22 cellular contexts compared by ENCODE assay signal in genomic region chr15:41629436-41629835, GRCh38. TPM values are rescaled to one million over a fixed set of nuclear protein-coding genes. Genes with fewer than 3 reads are reported as not detected.
A peak's percentile ranks its signal among the peaks of the same experiment; 100 is the strongest.
DNase-seq lines count a peak whose midpoint lies in the region; ATAC-seq, FAIRE-seq and TF ChIP-seq lines count a peak whose summit lies in the region.
"Had no signal": no experiment of that assay in that cellular context is flagged by ENCODE, and none has a peak within 500 bp of the region (broad histone marks: within the 10 kb centered on the region; RNA-seq: fewer than 3 reads in every experiment).

No MANE protein-coding gene starts in this region.

- no peaks in the 10 kb centered on the region for H3K9me3 ChIP-seq in Loucy (ENCODE audit: insufficient read depth, low read depth, low read length)
- H3K9me3 ChIP-seq in K562 (replicated peaks; ENCODE audit: control insufficient read depth, insufficient read depth, low read depth, low read length): no peaks in the 10 kb centered on the region
- no peaks in the 10 kb centered on the region for H3K9me3 ChIP-seq in neural progenitor cell (ENCODE audit: low read depth)
- H3K9me3 ChIP-seq: BLaER1 had no signal

- H3K79me2 ChIP-seq in Loucy (ENCODE audit: insufficient read depth, low read length): peaks cover 91% of the 10 kb centered on the region
- H3K79me2 ChIP-seq in K562 (ENCODE audit: control insufficient read depth, insufficient read depth, low read length): no peaks in the 10 kb centered on the region
- peaks cover 12% of the 10 kb centered on the region for H3K79me2 ChIP-seq in neural progenitor cell (ENCODE audit: low read depth)

- intact Hi-C loops in K562 (cut with micrococcal nuclease): no loop called here

- no peak; the same call in 2 of the 3 replicates for ATAC-seq in K562
- ATAC-seq: GM12878, Panc1 had no signal

- H3K4me3 ChIP-seq in Loucy (ENCODE audit: low read length, poor library complexity, severe bottlenecking) (no peak overlapping the region), K562 (no peak overlapping the region), neural progenitor cell (no peak overlapping the region), H7 (ENCODE audit: insufficient read depth, low read depth, low read length) (no peak overlapping the region)
- H3K4me3 ChIP-seq: BLaER1, GM12878 had no signal

- no peak overlapping the region for H3K27ac ChIP-seq in K562 (ENCODE audit: extremely low read depth, low read depth, low read length)
- no peak overlapping the region for H3K27ac ChIP-seq in neural progenitor cell
- H3K27ac ChIP-seq: BLaER1 had no signal

- TF ChIP-seq EP300 in K562 (IDR thresholded peaks at IDR 0.05; ENCODE audit: low read length): no peak

- TF ChIP-seq POLR2A in K562 (conservative IDR thresholded peaks at IDR 0.05): no peak

- no peak overlapping the region for H3K27ac Mint-ChIP-seq in neural progenitor cell

- TF ChIP-seq CTCF in Loucy (conservative IDR thresholded peaks at IDR 0.05; ENCODE audit: low read length): no peak
- no peak for TF ChIP-seq CTCF in K562 (IDR thresholded peaks at IDR 0.05 in 2 of 3, conservative IDR thresholded peaks at IDR 0.05 in 1 of 3; ENCODE audit: insufficient read depth in 2 of 3, low read depth in 1 of 3, low read length in 3 of 3)
- no peak for TF ChIP-seq CTCF in neural progenitor cell (IDR thresholded peaks at IDR 0.05)
- TF ChIP-seq CTCF in D721Med (IDR thresholded peaks at IDR 0.05; ENCODE audit: insufficient read depth, missing control alignments): no peak

- WGBS in K562 (ENCODE audit: insufficient coverage, low coverage, missing lambda C conversion rate): 62% methylated on average over 4 of the region's 4 CpGs

- H3K9me1 ChIP-seq in K562 (ENCODE audit: control insufficient read depth, insufficient read depth, low read length): no peaks in the 10 kb centered on the region

- DNase-seq in G401 (ENCODE audit: low spot score) (peak; percentile 25), K562 (ENCODE audit: extremely low read depth in 1 of 4, low spot score in 3 of 4) (no peak), neural progenitor cell (ENCODE audit: low spot score) (no peak), activated gamma-delta T cell treated with Interleukin-2 at 50 U/mL for 16 hours (no peak), NOMO-1 (lab: John Stamatoyannopoulos, UW; ENCODE audit: unreplicated experiment in 2 of 2) (no peak), D721Med (ENCODE audit: insufficient read length, low spot score) (no peak), H7 (no peak)
- DNase-seq: CD8-positive, alpha-beta memory T cell; DMS79 treated with DMSO at 0.1 percent for 48 hours; GDM1; GOT3; Karpas-422; MM.1S; NCI-H187; NCI-H345; NCI-H526 had no signal

- H3K36me3 ChIP-seq in Loucy (ENCODE audit: insufficient read depth, low read length) (no peaks in the 10 kb centered on the region), K562 (ENCODE audit: control insufficient read depth, insufficient read depth, low read length) (no peaks in the 10 kb centered on the region), neural progenitor cell (no peaks in the 10 kb centered on the region), H7 (replicated peaks; ENCODE audit: control insufficient read depth, insufficient read depth, low read length) (no peaks in the 10 kb centered on the region)
- H3K36me3 ChIP-seq: BLaER1 had no signal

- H3K36me3 Mint-ChIP-seq in neural progenitor cell: peaks cover 4% of the 10 kb centered on the region
- H3K36me3 Mint-ChIP-seq: CD8-positive, alpha-beta memory T cell had no signal

- no peaks in the 10 kb centered on the region for H3K9me2 ChIP-seq in Loucy (replicated peaks; ENCODE audit: low read depth, low read length)

- peaks cover 2% of the 10 kb centered on the region for H3K27me3 Mint-ChIP-seq in neural progenitor cell (ENCODE audit: insufficient read depth, low read depth)
- H3K27me3 Mint-ChIP-seq: CD8-positive, alpha-beta memory T cell had no signal

- H2AFZ ChIP-seq in Loucy (ENCODE audit: low read length) (no peak overlapping the region), K562 (ENCODE audit: low read depth, low read length) (0 out of 2 replicates have a peak overlapping the region, but pooled peaks have one; percentile 35), neural progenitor cell (replicated peaks) (no peak overlapping the region)

- H3K4me1 Mint-ChIP-seq in neural progenitor cell: peaks cover 16% of the 10 kb centered on the region
- H3K4me1 Mint-ChIP-seq: CD8-positive, alpha-beta memory T cell had no signal

- CTCF ChIA-PET in K562 (lab: Yijun Ruan, JAX; ENCODE audit: low intra/inter-chr PET ratio): no interaction called here

- POLR2A ChIA-PET in K562 (lab: Yijun Ruan, JAX): interaction anchor here (0.6 to 0.8 kb wide), 3 partner anchors 13 to 346 kb away, joined by 3 read pairs; no protein-coding TSS in a partner anchor

- no peak overlapping the region for H3K4me3 Mint-ChIP-seq in neural progenitor cell
- H3K4me3 Mint-ChIP-seq: CD8-positive, alpha-beta memory T cell had no signal

- no TSS peak for BruUV-seq in K562 (replicated peaks; lab: Mats Ljungman, UMichigan)

- no peak overlapping the region for H3K9ac ChIP-seq in Loucy (ENCODE audit: low read depth, low read length, poor library complexity, severe bottlenecking)
- H3K9ac ChIP-seq in K562 (ENCODE audit: insufficient read depth in 1 of 2, low read depth in 2 of 2, low read length in 2 of 2): no peak overlapping the region
- no peak overlapping the region for H3K9ac ChIP-seq in neural progenitor cell
- H3K9ac ChIP-seq: BLaER1 had no signal

- H3K4me2 ChIP-seq in Loucy (ENCODE audit: low read depth, low read length, poor library complexity, severe bottlenecking) (peak overlapping the region; percentile 26), K562 (ENCODE audit: insufficient read depth, low read length) (no peak overlapping the region), neural progenitor cell (peak overlapping the region; percentile 46)
- H3K4me2 ChIP-seq: BLaER1 had no signal

- no peak for FAIRE-seq in K562 (lab: Jason Lieb, UNC)
- no peak for FAIRE-seq in D721Med (lab: Jason Lieb, UNC)
- FAIRE-seq: A204.1, GM12878, GM18507 had no signal

- in situ Hi-C loops in G401 (cut with HindIII; ENCODE audit: low sequenced_read_pairs): no loop called here
- in situ Hi-C loops in K562 (cut with MboI): no loop called here

- H4K20me1 ChIP-seq in Loucy (ENCODE audit: insufficient read depth, low read length, poor library complexity, severe bottlenecking): peaks cover 9% of the 10 kb centered on the region
- no peaks in the 10 kb centered on the region for H4K20me1 ChIP-seq in K562 (replicated peaks; ENCODE audit: control insufficient read depth, insufficient read depth, low read length)
- H4K20me1 ChIP-seq in neural progenitor cell (ENCODE audit: low read depth): no peaks in the 10 kb centered on the region
- H4K20me1 ChIP-seq: BLaER1 had no signal

- no peak for TF ChIP-seq RAD21 in K562 (CRISPR knock-in tag; conservative IDR thresholded peaks at IDR 0.05 in 1 of 2, IDR thresholded peaks at IDR 0.05 in 1 of 2)

- H3K4me1 ChIP-seq in Loucy (ENCODE audit: insufficient read depth, low read length, poor library complexity, severe bottlenecking) (peaks cover 45% of the 10 kb centered on the region), K562 (replicated peaks in 1 of 2; ENCODE audit: control insufficient read depth in 2 of 2, insufficient read depth in 2 of 2, low read length in 2 of 2) (peaks cover 2 to 9% of the 10 kb centered on the region in 2 experiments; a peak in 2 of 5 replicates), neural progenitor cell (peaks cover 21% of the 10 kb centered on the region)

- no peaks in the 10 kb centered on the region for H3K27me3 ChIP-seq in Loucy (ENCODE audit: insufficient read depth, low read length, poor library complexity, severe bottlenecking)
- no peaks in the 10 kb centered on the region for H3K27me3 ChIP-seq in K562 (ENCODE audit: control insufficient read depth in 2 of 2, insufficient read depth in 2 of 2, low read length in 2 of 2)
- H3K27me3 ChIP-seq in neural progenitor cell: no peaks in the 10 kb centered on the region
- H3K27me3 ChIP-seq in H7 (ENCODE audit: control insufficient read depth, insufficient read depth, low read length): no peaks in the 10 kb centered on the region
- H3K27me3 ChIP-seq: BLaER1 had no signal

- H3F3A ChIP-seq in Loucy (ENCODE audit: low read depth) (no peaks in the 10 kb centered on the region), neural progenitor cell (ENCODE audit: low read depth) (peaks cover 19% of the 10 kb centered on the region)

- no peaks in the 10 kb centered on the region for H3K9me3 Mint-ChIP-seq in neural progenitor cell
- H3K9me3 Mint-ChIP-seq: CD8-positive, alpha-beta memory T cell had no signal

TF ChIP-seq in K562, 482 proteins besides CTCF, POLR2A, EP300 and RAD21 (continues in another document):
- no peak for TF ChIP-seq NEUROD1 (IDR thresholded peaks at IDR 0.05; ENCODE audit: borderline replicate concordance, low read depth, low read length, partially characterized antibody)
- TF ChIP-seq POLR2AphosphoS5 (IDR thresholded peaks at IDR 0.05; ENCODE audit: control insufficient read depth, insufficient read depth, low read depth, low read length): no peak
- no peak for TF ChIP-seq NUFIP1 (IDR thresholded peaks at IDR 0.05; ENCODE audit: partially characterized antibody)

RNA-seq across cellular contexts. Expression of gene MGA, which starts 30.8 kb away (rescaled TPM):
- 9.5 and 22.0 TPM in 2 replicates for total RNA-seq in G401 (2014; rRNA removed; shearing (Covaris generic))
- 68.6 and 206 TPM in 2 replicates for total RNA-seq in K562 (2011; cell fraction: chromatin; rRNA removed; ENCODE audit: low replicate concordance)
- 29.5 and 38.4 TPM in 2 replicates for total RNA-seq in K562 (2011; cell fraction: nucleolus; rRNA removed)
- total RNA-seq in K562 (2011; cell fraction: nucleoplasm; rRNA removed): 68.1 and 97.3 TPM in 2 replicates
- total RNA-seq in K562 (2014; rRNA removed) (23.0 and 23.9 TPM in 2 replicates), K562 (2014; rRNA removed; fragmentation: Illumina TruSeq; extraction: Trizol) (56.1 and 59.4 TPM in 2 replicates), K562 (2015; rRNA removed; fragmentation: Illumina TruSeq; extraction: Trizol) (44.8 and 47.5 TPM in 2 replicates), K562 (2021) (43.3 and 45.3 TPM in 2 replicates), neural progenitor cell (ENCODE audit: low replicate concordance) (50.1 and 73.4 TPM in 2 replicates)
- polyA plus RNA-seq in K562 (2011; rRNA removed) (15.1 and 18.2 TPM in 2 replicates), K562 (2014; fragmentation: Illumina TruSeq; extraction: Trizol) (15.4 and 21.1 TPM in 2 replicates), K562 (2014; fragmentation: Nextera tagmentation; extraction: Ambion mirVana) (1 to 10 TPM; 4.7 to 4.8 TPM), K562 (2014; rRNA removed) (8.9 and 9.7 TPM in 2 replicates)
- polyA plus RNA-seq in K562 (2011; cell fraction: cytosol; rRNA removed): 7.3 and 9.3 TPM in 2 replicates
- 18.7 and 21.6 TPM in 2 replicates for polyA plus RNA-seq in K562 (2011; cell fraction: nucleus; rRNA removed)
- polyA plus RNA-seq in K562 (2012): 10.1 and 11.9 TPM in 2 replicates
- polyA minus RNA-seq in K562 (2011; rRNA and poly(A)+ RNA removed): 132 and 175 TPM in 2 replicates
- polyA minus RNA-seq in K562 (2011; cell fraction: cytosol; rRNA and poly(A)+ RNA removed): 41.2 and 42.2 TPM in 2 replicates
- polyA minus RNA-seq in K562 (2011; cell fraction: nucleus; rRNA and poly(A)+ RNA removed): 26.8 and 59.2 TPM in 2 replicates
- total RNA-seq in H7 (2014; rRNA removed; shearing (Covaris generic)): 21.4 and 27.8 TPM in 2 replicates
